8 cellular contexts compared by ENCODE assay signal in genomic region chr3:43620953-43621405, GRCh38. TPM values are rescaled to one million over a fixed set of nuclear protein-coding genes. Genes with fewer than 3 reads are reported as not detected.
DNase-seq lines count a peak whose midpoint lies in the region; ATAC-seq and TF ChIP-seq lines count a peak whose summit lies in the region.

No MANE protein-coding gene starts in this region.

- H3K4me1 ChIP-seq in heart left ventricle (peaks cover 0 to 20% (median 9%) of the 10 kb centered on the region in 12 donors), thoracic aorta (ENCODE audit: control insufficient read depth in 1 of 2, low read depth in 2 of 2) (peaks cover 0 to 18% of the 10 kb centered on the region in 2 donors)

- ATAC-seq in heart left ventricle (no peak), Right ventricle myocardium superior (ENCODE audit: poor library complexity) (no peak), thoracic aorta (ENCODE audit: insufficient number of reproducible peaks, low FRiP score, low read depth) (no peak), GM18858 (IDR thresholded peaks at IDR 0.05; ENCODE audit: unreplicated experiment) (no peak)

- H3K27me3 ChIP-seq in heart left ventricle (no peaks in the 10 kb centered on the region), layer of hippocampus (ENCODE audit: control insufficient read depth, insufficient read depth, low read length) (no peaks in the 10 kb centered on the region), thoracic aorta (replicated peaks; ENCODE audit: insufficient read depth) (no peaks in the 10 kb centered on the region)

- H3K36me3 ChIP-seq in heart left ventricle, result peaks cover 0 to 5% (median 0%) of the 10 kb centered on the region in 9 donors
- no peaks in the 10 kb centered on the region for H3K36me3 ChIP-seq in thoracic aorta

- H3K4me3 ChIP-seq in heart left ventricle (peak overlapping the region; percentile 77 to 99 (median 90)), astrocyte of the cerebellum (ENCODE audit: low read depth, low read length) (peak overlapping the region; percentile 87), thoracic aorta (peak overlapping the region; percentile 90)

- DNase-seq in heart left ventricle (no peak), Right ventricle myocardium superior (no peak), astrocyte of the cerebellum (ENCODE audit: low read depth) (no peak), thoracic aorta (ENCODE audit: low spot score) (no peak), NCI-H226 (no peak)
- no peak for DNase-seq in activated effector memory CD4-positive, alpha-beta T cell treated with Interleukin-2 at 50 U/mL for 16 hours

- 21 to 31% (median 22%) methylated on average over 6 to 9 of the region's 9 CpGs for WGBS in heart left ventricle, 4 donors

- in situ Hi-C loops in astrocyte of the cerebellum (cut with HindIII; ENCODE audit: low sequenced_read_pairs), result no loop called here

- no peaks in the 10 kb centered on the region for H3K9me3 ChIP-seq in heart left ventricle
- no peaks in the 10 kb centered on the region for H3K9me3 ChIP-seq in thoracic aorta

- intact Hi-C loops in heart left ventricle (cut with DNase I), result loop anchor here in 5 of 10 donors (5.0 to 10.0 kb wide), 5 partner anchors 66 to 151 kb away; partner anchors contain the start of gene ABHD5 (in 2 of the 5)
- intact Hi-C loops in Right ventricle myocardium superior (cut with DNase I), result no loop called here

- TF ChIP-seq CTCF in heart left ventricle (IDR thresholded peaks at IDR 0.05) (no peak), astrocyte of the cerebellum (IDR thresholded peaks at IDR 0.05; ENCODE audit: low read depth, low read length, missing control alignments) (no peak), thoracic aorta (IDR thresholded peaks at IDR 0.05) (no peak)

- H3K27ac ChIP-seq in heart left ventricle (peak overlapping the region in 9 of 12 donors; percentile 68 to 91 (median 82)), layer of hippocampus (ENCODE audit: low read depth, low read length) (peak overlapping the region; percentile 71), thoracic aorta (peak overlapping the region; percentile 73 to 82)

- no peak for TF ChIP-seq POLR2A in heart left ventricle (IDR thresholded peaks at IDR 0.05)

RNA-seq across cellular contexts. Expression of gene ANO10, which starts 0.8 kb away (rescaled TPM):
- 10 to 100 TPM in 8 of 9 donors, 1 to 10 TPM in 1; 8.3 to 29.8 (median 15.8) TPM for total RNA-seq in heart left ventricle
- 10 to 100 TPM in 1 of 2 donors, 1 to 10 TPM in 1; 8.8 to 19.9 TPM for polyA plus RNA-seq in heart left ventricle
- total RNA-seq in Right ventricle myocardium superior, result 9.9 TPM
- 10 to 100 TPM; 22.4 to 23.2 TPM for total RNA-seq in thoracic aorta
